1 cellular context compared by ENCODE assay signal in genomic region chr17:82346342-82347300, GRCh38.
TF ChIP-seq lines count a peak whose summit lies in the region.

No MANE protein-coding gene starts in this region.

TF ChIP-seq in GM23338, 12 proteins besides CTCF, POLR2A, EP300 and RAD21 (continued from another document):
- TF ChIP-seq REST (IDR thresholded peaks at IDR 0.05; ENCODE audit: unreplicated experiment) (no peak), STAT1 (IDR thresholded peaks at IDR 0.05; ENCODE audit: unreplicated experiment) (no peak), POLR2AphosphoS5 (IDR thresholded peaks at IDR 0.05; ENCODE audit: low read depth) (no peak), CREB1 (CRISPR knock-in tag; IDR thresholded peaks at IDR 0.05; ENCODE audit: low read depth) (no peak)
- TF ChIP-seq, protein P1, sequence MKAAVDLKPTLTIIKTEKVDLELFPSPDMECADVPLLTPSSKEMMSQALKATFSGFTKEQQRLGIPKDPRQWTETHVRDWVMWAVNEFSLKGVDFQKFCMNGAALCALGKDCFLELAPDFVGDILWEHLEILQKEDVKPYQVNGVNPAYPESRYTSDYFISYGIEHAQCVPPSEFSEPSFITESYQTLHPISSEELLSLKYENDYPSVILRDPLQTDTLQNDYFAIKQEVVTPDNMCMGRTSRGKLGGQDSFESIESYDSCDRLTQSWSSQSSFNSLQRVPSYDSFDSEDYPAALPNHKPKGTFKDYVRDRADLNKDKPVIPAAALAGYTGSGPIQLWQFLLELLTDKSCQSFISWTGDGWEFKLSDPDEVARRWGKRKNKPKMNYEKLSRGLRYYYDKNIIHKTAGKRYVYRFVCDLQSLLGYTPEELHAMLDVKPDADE (IDR thresholded peaks at IDR 0.05): no peak
- TF ChIP-seq, protein P2, sequence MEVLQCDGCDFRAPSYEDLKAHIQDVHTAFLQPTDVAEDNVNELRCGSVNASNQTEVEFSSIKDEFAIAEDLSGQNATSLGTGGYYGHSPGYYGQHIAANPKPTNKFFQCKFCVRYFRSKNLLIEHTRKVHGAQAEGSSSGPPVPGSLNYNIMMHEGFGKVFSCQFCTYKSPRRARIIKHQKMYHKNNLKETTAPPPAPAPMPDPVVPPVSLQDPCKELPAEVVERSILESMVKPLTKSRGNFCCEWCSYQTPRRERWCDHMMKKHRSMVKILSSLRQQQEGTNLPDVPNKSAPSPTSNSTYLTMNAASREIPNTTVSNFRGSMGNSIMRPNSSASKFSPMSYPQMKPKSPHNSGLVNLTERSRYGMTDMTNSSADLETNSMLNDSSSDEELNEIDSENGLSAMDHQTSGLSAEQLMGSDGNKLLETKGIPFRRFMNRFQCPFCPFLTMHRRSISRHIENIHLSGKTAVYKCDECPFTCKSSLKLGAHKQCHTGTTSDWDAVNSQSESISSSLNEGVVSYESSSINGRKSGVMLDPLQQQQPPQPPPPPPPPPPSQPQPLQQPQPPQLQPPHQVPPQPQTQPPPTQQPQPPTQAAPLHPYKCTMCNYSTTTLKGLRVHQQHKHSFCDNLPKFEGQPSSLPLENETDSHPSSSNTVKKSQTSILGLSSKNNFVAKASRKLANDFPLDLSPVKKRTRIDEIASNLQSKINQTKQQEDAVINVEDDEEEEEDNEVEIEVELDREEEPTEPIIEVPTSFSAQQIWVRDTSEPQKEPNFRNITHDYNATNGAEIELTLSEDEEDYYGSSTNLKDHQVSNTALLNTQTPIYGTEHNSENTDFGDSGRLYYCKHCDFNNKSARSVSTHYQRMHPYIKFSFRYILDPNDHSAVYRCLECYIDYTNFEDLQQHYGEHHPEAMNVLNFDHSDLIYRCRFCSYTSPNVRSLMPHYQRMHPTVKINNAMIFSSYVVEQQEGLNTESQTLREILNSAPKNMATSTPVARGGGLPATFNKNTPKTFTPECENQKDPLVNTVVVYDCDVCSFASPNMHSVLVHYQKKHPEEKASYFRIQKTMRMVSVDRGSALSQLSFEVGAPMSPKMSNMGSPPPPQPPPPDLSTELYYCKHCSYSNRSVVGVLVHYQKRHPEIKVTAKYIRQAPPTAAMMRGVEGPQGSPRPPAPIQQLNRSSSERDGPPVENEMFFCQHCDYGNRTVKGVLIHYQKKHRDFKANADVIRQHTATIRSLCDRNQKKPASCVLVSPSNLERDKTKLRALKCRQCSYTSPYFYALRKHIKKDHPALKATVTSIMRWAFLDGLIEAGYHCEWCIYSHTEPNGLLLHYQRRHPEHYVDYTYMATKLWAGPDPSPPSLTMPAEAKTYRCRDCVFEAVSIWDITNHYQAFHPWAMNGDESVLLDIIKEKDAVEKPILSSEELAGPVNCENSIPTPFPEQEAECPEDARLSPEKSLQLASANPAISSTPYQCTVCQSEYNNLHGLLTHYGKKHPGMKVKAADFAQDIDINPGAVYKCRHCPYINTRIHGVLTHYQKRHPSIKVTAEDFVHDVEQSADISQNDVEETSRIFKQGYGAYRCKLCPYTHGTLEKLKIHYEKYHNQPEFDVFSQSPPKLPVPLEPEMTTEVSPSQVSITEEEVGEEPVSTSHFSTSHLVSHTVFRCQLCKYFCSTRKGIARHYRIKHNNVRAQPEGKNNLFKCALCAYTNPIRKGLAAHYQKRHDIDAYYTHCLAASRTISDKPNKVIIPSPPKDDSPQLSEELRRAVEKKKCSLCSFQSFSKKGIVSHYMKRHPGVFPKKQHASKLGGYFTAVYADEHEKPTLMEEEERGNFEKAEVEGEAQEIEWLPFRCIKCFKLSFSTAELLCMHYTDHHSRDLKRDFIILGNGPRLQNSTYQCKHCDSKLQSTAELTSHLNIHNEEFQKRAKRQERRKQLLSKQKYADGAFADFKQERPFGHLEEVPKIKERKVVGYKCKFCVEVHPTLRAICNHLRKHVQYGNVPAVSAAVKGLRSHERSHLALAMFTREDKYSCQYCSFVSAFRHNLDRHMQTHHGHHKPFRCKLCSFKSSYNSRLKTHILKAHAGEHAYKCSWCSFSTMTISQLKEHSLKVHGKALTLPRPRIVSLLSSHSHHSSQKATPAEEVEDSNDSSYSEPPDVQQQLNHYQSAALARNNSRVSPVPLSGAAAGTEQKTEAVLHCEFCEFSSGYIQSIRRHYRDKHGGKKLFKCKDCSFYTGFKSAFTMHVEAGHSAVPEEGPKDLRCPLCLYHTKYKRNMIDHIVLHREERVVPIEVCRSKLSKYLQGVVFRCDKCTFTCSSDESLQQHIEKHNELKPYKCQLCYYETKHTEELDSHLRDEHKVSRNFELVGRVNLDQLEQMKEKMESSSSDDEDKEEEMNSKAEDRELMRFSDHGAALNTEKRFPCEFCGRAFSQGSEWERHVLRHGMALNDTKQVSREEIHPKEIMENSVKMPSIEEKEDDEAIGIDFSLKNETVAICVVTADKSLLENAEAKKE (CRISPR knock-in tag; IDR thresholded peaks at IDR 0.05): no peak
TF ChIP-seq in GM23338: peak in this region for 0.
